Comparison of ENCODE assay signal across 22 cellular contexts in genomic region chr1:218436346-218436745, GRCh38.
"Had no signal": no experiment of that assay in that cellular context is flagged by ENCODE, and none has a peak within 500 bp of the region (broad histone marks: within the 10 kb centered on the region; RNA-seq: fewer than 3 reads in every experiment).

No MANE protein-coding gene starts in this region.

- H3K9me3 ChIP-seq: esophagus muscularis mucosa, mucosa of descending colon, neutrophil, pancreas, right lobe of liver, thoracic aorta, tibial nerve, upper lobe of right lung, uterus had no signal

- H3K36me3 Mint-ChIP-seq: naive thymus-derived CD8-positive, alpha-beta T cell; stimulated activated memory B cell treated with anti-CD40 and anti-IgM and Interleukin-4, amounts not matched to agents 10 μg/mL and 1 μg/mL and 100 μg/mL, for 72 hours had no signal

- H3K27me3 Mint-ChIP-seq: stimulated activated memory B cell treated with anti-CD40 and anti-IgM and Interleukin-4, amounts not matched to agents 10 μg/mL and 1 μg/mL and 100 μg/mL, for 72 hours had no signal

- H3K9me3 Mint-ChIP-seq: endodermal cell; mesothelial cell of epicardium; stimulated activated memory B cell treated with anti-CD40 and anti-IgM and Interleukin-4, amounts not matched to agents 10 μg/mL and 1 μg/mL and 100 μg/mL, for 72 hours; stimulated activated naive CD8-positive, alpha-beta T cell treated with anti-CD3 and anti-CD28 coated beads, Interleukin-15, Interleukin-2, amounts not matched to agents 100 ng/mL and 50 ng/mL, for 24 hours had no signal

- DNase-seq: central memory CD4-positive, alpha-beta T cell; dorsolateral prefrontal cortex; effector CD4-positive, alpha-beta T cell; endodermal cell; head of caudate nucleus; mesenchymal stem cell; mucosa of descending colon; naive thymus-derived CD8-positive, alpha-beta T cell; pancreas; right lobe of liver; stimulated activated CD4-positive, alpha-beta T cell treated with anti-CD3 and anti-CD28 coated beads, Interleukin-2, amount 100 ng/mL, for 24 hours; stimulated activated CD4-positive, alpha-beta T cell treated with anti-CD3 and anti-CD28 coated beads, Interleukin-4, amount 100 ng/mL, for 24 hours; upper lobe of right lung; uterus had no signal

- H3K4me3 Mint-ChIP-seq: endodermal cell; mesothelial cell of epicardium; naive thymus-derived CD8-positive, alpha-beta T cell; stimulated activated memory B cell treated with anti-CD40 and anti-IgM and Interleukin-4, amounts not matched to agents 10 μg/mL and 1 μg/mL and 100 μg/mL, for 72 hours; stimulated activated naive CD8-positive, alpha-beta T cell treated with anti-CD3 and anti-CD28 coated beads, Interleukin-15, Interleukin-2, amounts not matched to agents 100 ng/mL and 50 ng/mL, for 24 hours had no signal

- H3K4me3 ChIP-seq: dorsolateral prefrontal cortex, esophagus muscularis mucosa, mucosa of descending colon, pancreas, right lobe of liver, thoracic aorta, tibial nerve, upper lobe of right lung, uterus had no signal

- ATAC-seq: left lobe of liver; mucosa of descending colon; naive thymus-derived CD8-positive, alpha-beta T cell; pancreas; stimulated activated memory B cell treated with anti-CD40 and anti-IgM and Interleukin-4, amounts not matched to agents 10 μg/mL and 1 μg/mL and 100 μg/mL, for 72 hours; upper lobe of right lung had no signal

- H3K27ac ChIP-seq: dorsolateral prefrontal cortex, esophagus muscularis mucosa, neutrophil, pancreas, right lobe of liver, thoracic aorta, tibial nerve, upper lobe of right lung, uterus had no signal

- H3K27ac Mint-ChIP-seq: endodermal cell; mesothelial cell of epicardium; naive thymus-derived CD8-positive, alpha-beta T cell; stimulated activated memory B cell treated with anti-CD40 and anti-IgM and Interleukin-4, amounts not matched to agents 10 μg/mL and 1 μg/mL and 100 μg/mL, for 72 hours; stimulated activated naive CD8-positive, alpha-beta T cell treated with anti-CD3 and anti-CD28 coated beads, Interleukin-15, Interleukin-2, amounts not matched to agents 100 ng/mL and 50 ng/mL, for 24 hours had no signal

- H3K27me3 ChIP-seq: dorsolateral prefrontal cortex, esophagus muscularis mucosa, neutrophil, pancreas, right lobe of liver, tibial nerve, upper lobe of right lung, uterus had no signal

- H3K4me1 Mint-ChIP-seq: endodermal cell; naive thymus-derived CD8-positive, alpha-beta T cell; stimulated activated memory B cell treated with anti-CD40 and anti-IgM and Interleukin-4, amounts not matched to agents 10 μg/mL and 1 μg/mL and 100 μg/mL, for 72 hours had no signal

- H3K4me1 ChIP-seq: pancreas, right lobe of liver, upper lobe of right lung, uterus had no signal

- H3K36me3 ChIP-seq: neutrophil, pancreas, right lobe of liver, thoracic aorta, upper lobe of right lung, uterus had no signal
